In the genomic region with DNA sequence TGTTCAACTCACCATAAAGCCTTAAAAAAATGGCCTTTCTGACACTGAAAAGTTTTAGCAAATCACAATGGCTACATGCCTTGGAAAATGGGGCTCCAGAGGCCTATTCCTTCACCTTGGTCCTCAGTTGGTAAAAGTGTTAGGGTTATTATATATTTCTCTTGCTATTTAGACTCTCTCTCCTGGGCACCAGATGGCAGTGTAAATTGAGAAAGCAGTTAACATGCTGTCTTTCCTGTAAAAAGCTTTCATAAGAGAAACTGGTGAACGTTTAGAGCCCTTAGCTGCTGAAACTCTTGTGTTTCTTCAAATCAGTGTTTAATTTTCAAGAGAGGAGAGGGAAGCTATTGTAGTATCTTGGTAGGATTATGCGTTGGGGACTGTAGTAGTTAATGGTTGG, we compare ENCODE assay signal across 12 cellular contexts.
DNase-seq lines count a peak whose midpoint lies in the region; ATAC-seq and TF ChIP-seq lines count a peak whose summit lies in the region.
"Had no signal": no experiment of that assay in that cellular context is flagged by ENCODE, and none has a peak within 500 bp of the region (broad histone marks: within the 10 kb centered on the region; RNA-seq: fewer than 3 reads in every experiment).

No MANE protein-coding gene starts in this region.

- H3K9me2 ChIP-seq in SU-DHL-6 (replicated peaks; ENCODE audit: insufficient read depth, low read length) = no peaks in the 10 kb centered on the region

- no peaks in the 10 kb centered on the region for H3K36me3 Mint-ChIP-seq in natural killer cell

- H3K4me3 ChIP-seq in SU-DHL-6 (ENCODE audit: insufficient read depth, low read length, poor library complexity, severe bottlenecking) = no peak overlapping the region
- H3K4me3 ChIP-seq: coronary artery had no signal

- H3K9me3 ChIP-seq in SU-DHL-6 (ENCODE audit: insufficient read depth, low read length) = no peaks in the 10 kb centered on the region

- no peaks in the 10 kb centered on the region for H4K20me1 ChIP-seq in SU-DHL-6 (ENCODE audit: low read depth, low read length)

- no peaks in the 10 kb centered on the region for H3F3A ChIP-seq in SU-DHL-6 (ENCODE audit: insufficient read depth)

- H3K9me3 Mint-ChIP-seq in natural killer cell = no peaks in the 10 kb centered on the region
- H3K9me3 Mint-ChIP-seq: activated T-helper 1 cell treated with anti-CD3 and anti-CD28 coated beads, Interleukin-12 subunit alpha, Interleukin-12 subunit beta, Interleukin-2, Interleukin-4 antibody, amounts not matched to agents 30 ng/mL and 10 ng/mL and 1 ng/mL, durations not matched to agents 14 hours and 24 hours and 36 hours had no signal

- H3K27ac ChIP-seq in C4-2B (no peak overlapping the region), SU-DHL-6 (ENCODE audit: low read depth, low read length) (no peak overlapping the region), foreskin keratinocyte (no peak overlapping the region)
- H3K27ac ChIP-seq: coronary artery had no signal

- ATAC-seq in foreskin keratinocyte (no peak), HG02981 (IDR thresholded peaks at IDR 0.05; ENCODE audit: unreplicated experiment) (no peak), natural killer cell (no peak)
- ATAC-seq: HepG2 had no signal

- H3K27ac Mint-ChIP-seq in natural killer cell = no peak overlapping the region
- H3K27ac Mint-ChIP-seq: activated T-helper 1 cell treated with anti-CD3 and anti-CD28 coated beads, Interleukin-12 subunit alpha, Interleukin-12 subunit beta, Interleukin-2, Interleukin-4 antibody, amounts not matched to agents 30 ng/mL and 10 ng/mL and 1 ng/mL, durations not matched to agents 14 hours and 24 hours and 36 hours had no signal

- intact Hi-C loops in natural killer cell (cut with micrococcal nuclease) = no loop called here

- no peak overlapping the region for H3K9ac ChIP-seq in SU-DHL-6 (ENCODE audit: low read length)

- H3K27me3 Mint-ChIP-seq in natural killer cell (ENCODE audit: low read depth in 2 of 2) = no peaks in the 10 kb centered on the region

- H2AFZ ChIP-seq in SU-DHL-6 (ENCODE audit: low read depth, low read length, severe bottlenecking) = no peak overlapping the region

- TF ChIP-seq CTCF in C4-2B (conservative IDR thresholded peaks at IDR 0.05) (peak; percentile 47), SU-DHL-6 (IDR thresholded peaks at IDR 0.05; ENCODE audit: insufficient read depth, low read length, poor library complexity, severe bottlenecking) (peak; percentile 9), foreskin keratinocyte (conservative IDR thresholded peaks at IDR 0.05) (peak; percentile 51), natural killer cell (IDR thresholded peaks at IDR 0.05) (no peak)

- H3K4me3 Mint-ChIP-seq in natural killer cell = no peak overlapping the region
- H3K4me3 Mint-ChIP-seq: activated T-helper 1 cell treated with anti-CD3 and anti-CD28 coated beads, Interleukin-12 subunit alpha, Interleukin-12 subunit beta, Interleukin-2, Interleukin-4 antibody, amounts not matched to agents 30 ng/mL and 10 ng/mL and 1 ng/mL, durations not matched to agents 14 hours and 24 hours and 36 hours had no signal

- DNase-seq in KBM-7 (peak; percentile 1), foreskin keratinocyte (no peak), natural killer cell (no peak), GM19240 (ENCODE audit: insufficient read length, low spot score) (no peak)
- no peak for DNase-seq in stimulated activated CD4-positive, alpha-beta T cell treated with anti-CD3 and anti-CD28 coated beads, Interleukin-15, amount 100 ng/mL, for 24 hours
- DNase-seq: Calu3 had no signal

- in situ Hi-C loops in KBM-7 (cut with MboI; ENCODE audit: low pct_unique_long_range_greater_than_20kb, low sequenced_read_pairs) = no loop called here

- H3K4me2 ChIP-seq in SU-DHL-6 (ENCODE audit: low read depth, low read length, poor library complexity, severe bottlenecking) = no peak overlapping the region

- H3K79me2 ChIP-seq in SU-DHL-6 (ENCODE audit: insufficient read depth, low read length) = no peaks in the 10 kb centered on the region

- no peaks in the 10 kb centered on the region for H3K27me3 ChIP-seq in SU-DHL-6 (ENCODE audit: low read length)
- H3K27me3 ChIP-seq in foreskin keratinocyte = no peaks in the 10 kb centered on the region

- no peaks in the 10 kb centered on the region for H3K36me3 ChIP-seq in SU-DHL-6 (ENCODE audit: low read length)

- no peaks in the 10 kb centered on the region for H3K4me1 ChIP-seq in foreskin keratinocyte

- no peaks in the 10 kb centered on the region for H3K4me1 Mint-ChIP-seq in natural killer cell
